In the genomic region with DNA sequence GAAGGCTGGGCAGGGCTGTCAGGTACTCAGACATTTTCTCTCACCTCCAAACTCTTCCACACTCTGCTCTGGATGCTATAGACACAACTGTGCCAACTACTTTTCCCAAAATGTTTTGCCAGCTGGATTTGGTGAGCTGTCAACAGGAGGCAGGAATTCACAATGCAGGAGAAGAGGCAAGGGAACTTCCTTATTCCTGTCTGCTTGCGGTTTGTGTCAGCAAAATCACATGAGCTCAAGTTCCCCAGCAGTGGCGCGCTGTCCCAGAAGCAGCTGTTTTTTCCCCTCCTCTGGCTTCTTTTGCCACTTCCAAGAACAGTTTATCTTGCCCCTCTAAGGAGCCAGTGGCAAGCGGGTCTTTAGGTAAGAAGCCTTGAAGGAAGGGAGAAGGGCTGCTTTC, we compare ENCODE assay signal across 13 cellular contexts.
DNase-seq lines count a peak whose midpoint lies in the region; ATAC-seq and TF ChIP-seq lines count a peak whose summit lies in the region.
"Had no signal": no experiment of that assay in that cellular context is flagged by ENCODE, and none has a peak within 500 bp of the region (broad histone marks: within the 10 kb centered on the region; RNA-seq: fewer than 3 reads in every experiment).

No MANE protein-coding gene starts in this region.

- H3K4me3 Mint-ChIP-seq in naive thymus-derived CD8-positive, alpha-beta T cell: no peak overlapping the region
- H3K4me3 Mint-ChIP-seq: B cell; T-helper 1 cell treated with Interleukin-12 subunit alpha and Interleukin-12 subunit beta and Interleukin-4 antibody, amounts not matched to agents 30 μg/mL and 1 μg/mL, for 36 hours had no signal

- H3K27ac ChIP-seq in Peyer's patch: no peak overlapping the region

- TF ChIP-seq POLR2A in Peyer's patch (IDR thresholded peaks at IDR 0.05): no peak

- H3K4me1 ChIP-seq in mucosa of descending colon (ENCODE audit: low read depth) (no peaks in the 10 kb centered on the region), Peyer's patch (no peaks in the 10 kb centered on the region)

- H3K9me3 Mint-ChIP-seq in naive thymus-derived CD8-positive, alpha-beta T cell: peaks cover 0 to 19% (median 3%) of the 10 kb centered on the region in 9 donors
- H3K9me3 Mint-ChIP-seq: T-helper 1 cell treated with Interleukin-12 subunit alpha and Interleukin-12 subunit beta and Interleukin-4 antibody, amounts not matched to agents 30 μg/mL and 1 μg/mL, for 36 hours had no signal

- intact Hi-C loops in mucosa of descending colon (cut with DNase I, micrococcal nuclease): no loop called here

- no peak for TF ChIP-seq CTCF in fibroblast of villous mesenchyme (IDR thresholded peaks at IDR 0.05; ENCODE audit: insufficient read depth, low read depth, low read length)
- TF ChIP-seq CTCF in mucosa of descending colon (IDR thresholded peaks at IDR 0.05): no peak
- TF ChIP-seq CTCF in Peyer's patch (IDR thresholded peaks at IDR 0.05): no peak

- no peaks in the 10 kb centered on the region for H3K27me3 ChIP-seq in Peyer's patch

- peaks cover 3 to 12% (median 4%) of the 10 kb centered on the region in 3 donors for H3K36me3 Mint-ChIP-seq in naive thymus-derived CD8-positive, alpha-beta T cell

- DNase-seq in Ammon's horn (ENCODE audit: low spot score): peak; percentile 70
- DNase-seq in NOMO-1 (lab: John Stamatoyannopoulos, UW; ENCODE audit: unreplicated experiment in 2 of 2): peak; percentile 6 to 24
- DNase-seq in fibroblast of villous mesenchyme (ENCODE audit: low read depth): peak; percentile 4
- peak in 1 of 3 donors; percentile 27 for DNase-seq in mucosa of descending colon
- DNase-seq in stimulated activated CD4-positive, alpha-beta T cell treated with anti-CD3 and anti-CD28 coated beads, Interleukin-4, amount 100 ng/mL, for 24 hours: no peak
- DNase-seq in HK-2 (ENCODE audit: unreplicated experiment): no peak
- DNase-seq in Peyer's patch: no peak
- DNase-seq in naive thymus-derived CD8-positive, alpha-beta T cell: no peak
- DNase-seq: activated CD8-positive, alpha-beta memory T cell treated with anti-CD3 and anti-CD28 coated beads, Interleukin-2, amount 50 U/mL, for 48 hours; NCI-H526 treated with DMSO at 0.1 percent for 48 hours had no signal

- H3K4me3 ChIP-seq in fibroblast of villous mesenchyme (ENCODE audit: low read depth, low read length) (no peak overlapping the region), mucosa of descending colon (no peak overlapping the region), Peyer's patch (no peak overlapping the region)
- H3K4me3 ChIP-seq: K562 had no signal

- H3K27me3 Mint-ChIP-seq in naive thymus-derived CD8-positive, alpha-beta T cell: no peaks in the 10 kb centered on the region
- H3K27me3 Mint-ChIP-seq: B cell had no signal

- H3K27ac Mint-ChIP-seq in naive thymus-derived CD8-positive, alpha-beta T cell: no peak overlapping the region
- H3K27ac Mint-ChIP-seq: B cell; T-helper 1 cell treated with Interleukin-12 subunit alpha and Interleukin-12 subunit beta and Interleukin-4 antibody, amounts not matched to agents 30 μg/mL and 1 μg/mL, for 36 hours had no signal

- H3K9me3 ChIP-seq in mucosa of descending colon (no peaks in the 10 kb centered on the region), Peyer's patch (no peaks in the 10 kb centered on the region)

- peak; percentile 51 for ATAC-seq in mucosa of descending colon
- ATAC-seq in naive thymus-derived CD8-positive, alpha-beta T cell: no peak
- ATAC-seq: K562 had no signal

- POLR2A ChIA-PET in naive thymus-derived CD8-positive, alpha-beta T cell (lab: Charles Lee): no interaction called here

- H3K4me1 Mint-ChIP-seq in naive thymus-derived CD8-positive, alpha-beta T cell: peaks cover 0 to 7% (median under 1%) of the 10 kb centered on the region in 4 donors
- H3K4me1 Mint-ChIP-seq: B cell had no signal

- H3K36me3 ChIP-seq in mucosa of descending colon (ENCODE audit: low read depth): no peaks in the 10 kb centered on the region
- no peaks in the 10 kb centered on the region for H3K36me3 ChIP-seq in Peyer's patch

Comparison
In these comparisons a context has a peak if more than half of its experiments do, and no peak if none do; other contexts are left out.
1. DNase-seq: peak in Ammon's horn (single experiment), NOMO-1 (2 of 2) and fibroblast of villous mesenchyme (single experiment); none in stimulated activated CD4-positive, alpha-beta T cell treated with anti-CD3 and anti-CD28 coated beads, Interleukin-4, amount 100 ng/mL, for 24 hours (single experiment), HK-2 (single experiment), Peyer's patch (0 of 3) and naive thymus-derived CD8-positive, alpha-beta T cell (0 of 10).